Comparison of ENCODE assay signal across 8 cellular contexts in the genomic region with DNA sequence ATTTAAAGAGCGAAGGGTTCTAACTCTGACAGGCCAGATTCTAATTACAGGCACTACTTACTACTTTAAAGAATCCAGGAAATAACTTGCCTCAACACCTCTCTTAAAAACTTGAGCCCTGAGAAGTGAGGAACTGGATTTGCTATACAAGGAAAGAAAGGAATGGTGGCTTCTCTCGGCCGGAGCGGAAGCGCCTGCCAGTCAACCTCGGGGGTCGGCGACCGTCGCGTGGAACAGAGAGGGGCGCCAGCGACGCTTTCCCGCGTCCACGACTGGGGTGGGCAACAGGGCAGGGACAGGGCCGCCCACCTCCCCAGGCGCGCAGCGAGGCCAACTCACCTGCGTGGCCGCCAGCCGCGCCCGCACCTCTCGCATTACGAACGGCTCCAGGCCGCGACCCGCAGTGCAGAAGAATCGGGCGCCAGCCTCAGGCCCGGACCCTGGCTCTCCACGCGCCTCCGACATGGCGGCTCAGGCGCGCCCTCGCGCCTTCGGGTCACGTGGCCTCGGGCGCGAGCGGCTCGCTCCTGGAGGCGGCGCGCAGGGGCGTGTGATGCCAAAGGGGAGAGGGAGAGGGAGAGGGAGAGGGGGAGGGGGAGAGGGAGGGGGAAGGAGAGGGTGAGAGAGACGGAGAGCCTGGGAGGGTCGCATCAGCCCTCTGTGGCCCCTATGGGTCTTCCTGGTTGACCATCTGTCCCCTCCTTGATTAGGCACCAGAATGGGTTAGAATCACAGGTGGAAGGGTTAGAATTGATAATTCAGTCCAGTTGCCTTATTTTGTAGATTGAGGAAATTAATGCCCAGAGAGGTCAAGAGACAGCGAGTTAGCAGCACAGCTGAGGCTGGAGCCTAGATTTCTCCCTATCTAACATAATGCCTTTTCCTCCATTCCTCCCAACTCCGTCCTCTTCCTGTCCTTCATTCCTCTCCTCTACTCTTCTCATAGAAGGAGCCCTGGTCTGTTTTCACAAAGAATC. TPM values are rescaled to one million over a fixed set of nuclear protein-coding genes. Genes with fewer than 3 reads are reported as not detected.
DNase-seq lines count a peak whose midpoint lies in the region; ATAC-seq and FAIRE-seq lines count a peak whose summit lies in the region.

A gene with protein sequence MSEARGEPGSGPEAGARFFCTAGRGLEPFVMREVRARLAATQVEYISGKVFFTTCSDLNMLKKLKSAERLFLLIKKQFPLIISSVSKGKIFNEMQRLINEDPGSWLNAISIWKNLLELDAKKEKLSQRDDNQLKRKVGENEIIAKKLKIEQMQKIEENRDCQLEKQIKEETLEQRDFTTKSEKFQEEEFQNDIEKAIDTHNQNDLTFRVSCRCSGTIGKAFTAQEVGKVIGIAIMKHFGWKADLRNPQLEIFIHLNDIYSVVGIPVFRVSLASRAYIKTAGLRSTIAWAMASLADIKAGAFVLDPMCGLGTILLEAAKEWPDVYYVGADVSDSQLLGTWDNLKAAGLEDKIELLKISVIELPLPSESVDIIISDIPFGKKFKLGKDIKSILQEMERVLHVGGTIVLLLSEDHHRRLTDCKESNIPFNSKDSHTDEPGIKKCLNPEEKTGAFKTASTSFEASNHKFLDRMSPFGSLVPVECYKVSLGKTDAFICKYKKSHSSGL (minus strand): TSS at position 484 of the 977 bp plus-strand sequence. CDS start 19 bp downstream, at position 465.

- FAIRE-seq in frontal cortex (lab: Jason Lieb, UNC) = no peak

- H2AFZ ChIP-seq in neuronal stem cell (ENCODE audit: low read length) = peak within 1 kb of the TSS; percentile 87

- no peak within 1 kb of the TSS for H2BK5ac ChIP-seq in neuronal stem cell (ENCODE audit: low read length)

- peak within 1 kb of the TSS; percentile 69 for H3K4ac ChIP-seq in neuronal stem cell (ENCODE audit: low read length)

- H3K27me3 ChIP-seq in SJCRH30 = no peaks in the 10 kb centered on the region
- H3K27me3 ChIP-seq in neuronal stem cell (ENCODE audit: control insufficient read depth in 3 of 3, insufficient read depth in 3 of 3, low read depth in 1 of 3, low read length in 3 of 3) = no peaks in the 10 kb centered on the region

- peak within 1 kb of the TSS; percentile 98 for H3K14ac ChIP-seq in neuronal stem cell (ENCODE audit: low read length)

- H3K9me3 ChIP-seq in KOPT-K1 (ENCODE audit: insufficient read depth, low read length, poor library complexity, severe bottlenecking) (no peaks in the 10 kb centered on the region), SJCRH30 (replicated peaks) (no peaks in the 10 kb centered on the region), neuronal stem cell (replicated peaks in 1 of 2; ENCODE audit: control insufficient read depth in 2 of 2, insufficient read depth in 1 of 2, low read depth in 1 of 2, low read length in 2 of 2) (peaks cover 0 to 8% of the 10 kb centered on the region in 2 donors)

- H3K36me3 ChIP-seq in KOPT-K1 (ENCODE audit: insufficient read depth, low read length) (peaks cover 28% of the 10 kb centered on the region), SJCRH30 (peaks cover 13% of the 10 kb centered on the region), neuronal stem cell (replicated peaks in 1 of 2; ENCODE audit: control insufficient read depth in 2 of 2, insufficient read depth in 2 of 2, low read length in 2 of 2) (no peaks in the 10 kb centered on the region)

- peak; percentile 76 for ATAC-seq in GM21786 (IDR thresholded peaks at IDR 0.05; ENCODE audit: unreplicated experiment)

- WGBS in neuronal stem cell (ENCODE audit: extremely low coverage in 2 of 2, insufficient read length in 2 of 2, insufficient replicate concordance in 1 of 2), 2 donors = no CpG with 5 or more reads among the region's 58 CpGs

- no peak within 1 kb of the TSS for H4K91ac ChIP-seq in neuronal stem cell (ENCODE audit: low read depth, low read length, poor library complexity)

- H2BK120ac ChIP-seq in neuronal stem cell (ENCODE audit: low read depth, low read length) = no peak within 1 kb of the TSS

- no peak within 1 kb of the TSS for H2BK12ac ChIP-seq in neuronal stem cell (ENCODE audit: low read length)

- no peaks in the 10 kb centered on the region for H3K79me1 ChIP-seq in neuronal stem cell (ENCODE audit: low read depth, low read length)

- H3K9ac ChIP-seq in neuronal stem cell (ENCODE audit: low read depth, low read length, poor library complexity) = peak within 1 kb of the TSS; percentile 94

- no peak within 1 kb of the TSS for H4K8ac ChIP-seq in neuronal stem cell (ENCODE audit: low read depth, low read length)

- DNase-seq in EH (ENCODE audit: low read depth) (peak; percentile 67), SJCRH30 (peak; percentile 86 to 89), frontal cortex (ENCODE audit: low spot score in 2 of 2) (peak; percentile 77), neuronal stem cell (ENCODE audit: low spot score) (peak; percentile 63), substantia nigra (lab: John Stamatoyannopoulos, UW) (peak in 43 of 49 donors; percentile 4 to 85 (median 41))
- peak in 3 of 4 experiments; percentile 19 to 50 (median 23) for DNase-seq in activated naive CD4-positive, alpha-beta T cell (lab: John Stamatoyannopoulos, UW)

- H3K4me3 ChIP-seq in SJCRH30 (peak within 1 kb of the TSS; percentile 97), neuronal stem cell (ENCODE audit: low read length in 2 of 2) (peak within 1 kb of the TSS; percentile 52 to 87)

- H2BK15ac ChIP-seq in neuronal stem cell (ENCODE audit: low read length) = no peak within 1 kb of the TSS

- H3K27ac ChIP-seq in KOPT-K1 (ENCODE audit: low read depth, low read length, poor library complexity, severe bottlenecking) (peak within 1 kb of the TSS; percentile 86), SJCRH30 (peak within 1 kb of the TSS; percentile 89), neuronal stem cell (replicated peaks; ENCODE audit: low read length) (no peak within 1 kb of the TSS), substantia nigra (ENCODE audit: low read depth, low read length, poor library complexity, severe bottlenecking) (peak within 1 kb of the TSS; percentile 68)

- peak within 1 kb of the TSS; percentile 99 for H3K18ac ChIP-seq in neuronal stem cell (ENCODE audit: low read length)

- H3K23ac ChIP-seq in neuronal stem cell (ENCODE audit: low read depth, low read length, poor library complexity) = peak within 1 kb of the TSS; percentile 92

- 0 out of 2 replicates have a peak, but pooled peaks cover 3% of the 10 kb centered on the region for H3K4me1 ChIP-seq in SJCRH30
- H3K4me1 ChIP-seq in neuronal stem cell (ENCODE audit: control insufficient read depth in 2 of 2, insufficient read depth in 1 of 2, low read depth in 1 of 2, low read length in 2 of 2) = peaks cover 3 to 6% of the 10 kb centered on the region in 2 donors

- H2AK5ac ChIP-seq in neuronal stem cell (ENCODE audit: low read depth, low read length) = no peak within 1 kb of the TSS

- peak within 1 kb of the TSS; percentile 84 for H3K4me2 ChIP-seq in neuronal stem cell (ENCODE audit: insufficient read depth, low read length, poor library complexity, severe bottlenecking)

RNA-seq across cellular contexts. Expression of the gene that starts here (rescaled TPM):
- 21.0 and 24.9 TPM in 2 replicates for total RNA-seq in SJCRH30 (2014; rRNA removed; shearing (Covaris generic))
- total RNA-seq in frontal cortex = 11.8 TPM
- 12.1 TPM for polyA plus RNA-seq in neuronal stem cell (2013, experiment 1 of 2)
- polyA plus RNA-seq in neuronal stem cell (2013, experiment 2 of 2) = 13.1 TPM

Comparison
In these comparisons a context has a peak if more than half of its experiments do, and no peak if none do; other contexts are left out.
1. DNase-seq: peak in every context shown above with its lines; median percentile 88 in SJCRH30; 77 in frontal cortex; 67 in EH; 63 in neuronal stem cell; 41 in substantia nigra; 23 in activated naive CD4-positive, alpha-beta T cell.